Comparison of ENCODE assay signal across 1 cellular context in the genomic region with DNA sequence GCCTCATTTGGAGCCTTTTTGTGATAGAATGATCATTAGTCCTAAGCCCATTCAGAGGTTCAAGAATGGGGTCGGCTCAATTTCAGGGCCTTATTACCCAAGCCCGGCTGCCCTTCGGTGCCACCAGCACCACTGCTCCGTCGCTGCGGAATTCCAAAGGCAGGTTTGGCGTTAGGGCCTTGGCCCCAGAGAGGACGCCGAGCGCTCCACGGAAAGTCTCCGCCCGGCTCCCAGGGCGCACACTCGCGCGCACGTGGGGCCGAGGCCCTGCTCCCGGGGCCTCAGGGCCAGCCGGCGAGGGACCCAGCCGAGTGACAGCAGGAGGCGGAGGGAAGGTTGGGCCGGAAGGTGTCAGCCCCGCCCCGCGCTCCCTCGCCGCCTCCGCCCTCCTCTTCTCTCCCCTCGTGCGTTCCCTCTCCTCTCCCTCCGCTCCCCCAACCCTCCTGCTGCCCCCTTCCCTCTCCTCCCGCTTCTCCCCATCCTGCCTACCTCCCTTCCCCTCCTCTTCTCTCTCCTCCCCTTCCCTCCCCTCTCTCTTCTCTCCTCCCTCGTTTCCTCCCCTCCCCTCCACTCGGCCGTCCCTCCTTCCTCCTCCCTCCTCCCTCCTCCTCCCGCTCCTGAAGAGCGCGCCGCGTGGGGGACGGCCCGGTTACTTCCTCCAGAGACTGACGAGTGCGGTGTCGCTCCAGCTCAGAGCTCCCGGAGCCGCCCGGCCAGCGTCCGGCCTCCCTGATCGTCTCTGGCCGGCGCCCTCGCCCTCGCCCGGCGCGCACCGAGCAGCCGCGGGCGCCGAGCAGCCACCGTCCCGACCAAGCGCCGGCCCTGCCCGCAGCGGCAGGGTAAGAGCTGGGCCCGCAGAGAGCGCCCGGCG.
TF ChIP-seq lines count a peak whose summit lies in the region.

A gene (plus strand): TSS at position 648 of the 871 bp plus-strand sequence. CDS start 4,106 bp downstream, outside the sequence.

TF ChIP-seq in K562, 482 proteins besides CTCF, POLR2A, EP300 and RAD21 (continued from another document and continues in another):
- TF ChIP-seq, protein P1, sequence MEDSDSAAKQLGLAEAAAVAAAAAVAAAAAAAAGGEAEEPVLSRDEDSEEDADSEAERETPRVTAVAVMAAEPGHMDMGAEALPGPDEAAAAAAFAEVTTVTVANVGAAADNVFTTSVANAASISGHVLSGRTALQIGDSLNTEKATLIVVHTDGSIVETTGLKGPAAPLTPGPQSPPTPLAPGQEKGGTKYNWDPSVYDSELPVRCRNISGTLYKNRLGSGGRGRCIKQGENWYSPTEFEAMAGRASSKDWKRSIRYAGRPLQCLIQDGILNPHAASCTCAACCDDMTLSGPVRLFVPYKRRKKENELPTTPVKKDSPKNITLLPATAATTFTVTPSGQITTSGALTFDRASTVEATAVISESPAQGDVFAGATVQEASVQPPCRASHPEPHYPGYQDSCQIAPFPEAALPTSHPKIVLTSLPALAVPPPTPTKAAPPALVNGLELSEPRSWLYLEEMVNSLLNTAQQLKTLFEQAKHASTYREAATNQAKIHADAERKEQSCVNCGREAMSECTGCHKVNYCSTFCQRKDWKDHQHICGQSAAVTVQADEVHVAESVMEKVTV (CRISPR knock-in tag; IDR thresholded peaks at IDR 0.05): 0 out of 2 replicates have a peak, but pooled peaks have one; percentile 8
- TF ChIP-seq ERF (CRISPR knock-in tag; IDR thresholded peaks at IDR 0.05): peak; percentile 45; the same call in 1 of the 2 replicates
- TF ChIP-seq, protein P2, sequence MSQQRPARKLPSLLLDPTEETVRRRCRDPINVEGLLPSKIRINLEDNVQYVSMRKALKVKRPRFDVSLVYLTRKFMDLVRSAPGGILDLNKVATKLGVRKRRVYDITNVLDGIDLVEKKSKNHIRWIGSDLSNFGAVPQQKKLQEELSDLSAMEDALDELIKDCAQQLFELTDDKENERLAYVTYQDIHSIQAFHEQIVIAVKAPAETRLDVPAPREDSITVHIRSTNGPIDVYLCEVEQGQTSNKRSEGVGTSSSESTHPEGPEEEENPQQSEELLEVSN (IDR thresholded peaks at IDR 0.05; ENCODE audit: borderline replicate concordance in 1 of 2, extremely low read depth in 1 of 2, insufficient read depth in 1 of 2, insufficient read length in 1 of 2, low read depth in 1 of 2, low read length in 1 of 2, poor library complexity in 1 of 2, severe bottlenecking in 1 of 2): peak; percentile 97 to 98
- TF ChIP-seq HNRNPH1 (optimal IDR thresholded peaks at IDR 0.05; ENCODE audit: low read depth, low read length): no peak
- TF ChIP-seq MCM2 (IDR thresholded peaks at IDR 0.05; ENCODE audit: low read depth): no peak
- TF ChIP-seq, protein P3, sequence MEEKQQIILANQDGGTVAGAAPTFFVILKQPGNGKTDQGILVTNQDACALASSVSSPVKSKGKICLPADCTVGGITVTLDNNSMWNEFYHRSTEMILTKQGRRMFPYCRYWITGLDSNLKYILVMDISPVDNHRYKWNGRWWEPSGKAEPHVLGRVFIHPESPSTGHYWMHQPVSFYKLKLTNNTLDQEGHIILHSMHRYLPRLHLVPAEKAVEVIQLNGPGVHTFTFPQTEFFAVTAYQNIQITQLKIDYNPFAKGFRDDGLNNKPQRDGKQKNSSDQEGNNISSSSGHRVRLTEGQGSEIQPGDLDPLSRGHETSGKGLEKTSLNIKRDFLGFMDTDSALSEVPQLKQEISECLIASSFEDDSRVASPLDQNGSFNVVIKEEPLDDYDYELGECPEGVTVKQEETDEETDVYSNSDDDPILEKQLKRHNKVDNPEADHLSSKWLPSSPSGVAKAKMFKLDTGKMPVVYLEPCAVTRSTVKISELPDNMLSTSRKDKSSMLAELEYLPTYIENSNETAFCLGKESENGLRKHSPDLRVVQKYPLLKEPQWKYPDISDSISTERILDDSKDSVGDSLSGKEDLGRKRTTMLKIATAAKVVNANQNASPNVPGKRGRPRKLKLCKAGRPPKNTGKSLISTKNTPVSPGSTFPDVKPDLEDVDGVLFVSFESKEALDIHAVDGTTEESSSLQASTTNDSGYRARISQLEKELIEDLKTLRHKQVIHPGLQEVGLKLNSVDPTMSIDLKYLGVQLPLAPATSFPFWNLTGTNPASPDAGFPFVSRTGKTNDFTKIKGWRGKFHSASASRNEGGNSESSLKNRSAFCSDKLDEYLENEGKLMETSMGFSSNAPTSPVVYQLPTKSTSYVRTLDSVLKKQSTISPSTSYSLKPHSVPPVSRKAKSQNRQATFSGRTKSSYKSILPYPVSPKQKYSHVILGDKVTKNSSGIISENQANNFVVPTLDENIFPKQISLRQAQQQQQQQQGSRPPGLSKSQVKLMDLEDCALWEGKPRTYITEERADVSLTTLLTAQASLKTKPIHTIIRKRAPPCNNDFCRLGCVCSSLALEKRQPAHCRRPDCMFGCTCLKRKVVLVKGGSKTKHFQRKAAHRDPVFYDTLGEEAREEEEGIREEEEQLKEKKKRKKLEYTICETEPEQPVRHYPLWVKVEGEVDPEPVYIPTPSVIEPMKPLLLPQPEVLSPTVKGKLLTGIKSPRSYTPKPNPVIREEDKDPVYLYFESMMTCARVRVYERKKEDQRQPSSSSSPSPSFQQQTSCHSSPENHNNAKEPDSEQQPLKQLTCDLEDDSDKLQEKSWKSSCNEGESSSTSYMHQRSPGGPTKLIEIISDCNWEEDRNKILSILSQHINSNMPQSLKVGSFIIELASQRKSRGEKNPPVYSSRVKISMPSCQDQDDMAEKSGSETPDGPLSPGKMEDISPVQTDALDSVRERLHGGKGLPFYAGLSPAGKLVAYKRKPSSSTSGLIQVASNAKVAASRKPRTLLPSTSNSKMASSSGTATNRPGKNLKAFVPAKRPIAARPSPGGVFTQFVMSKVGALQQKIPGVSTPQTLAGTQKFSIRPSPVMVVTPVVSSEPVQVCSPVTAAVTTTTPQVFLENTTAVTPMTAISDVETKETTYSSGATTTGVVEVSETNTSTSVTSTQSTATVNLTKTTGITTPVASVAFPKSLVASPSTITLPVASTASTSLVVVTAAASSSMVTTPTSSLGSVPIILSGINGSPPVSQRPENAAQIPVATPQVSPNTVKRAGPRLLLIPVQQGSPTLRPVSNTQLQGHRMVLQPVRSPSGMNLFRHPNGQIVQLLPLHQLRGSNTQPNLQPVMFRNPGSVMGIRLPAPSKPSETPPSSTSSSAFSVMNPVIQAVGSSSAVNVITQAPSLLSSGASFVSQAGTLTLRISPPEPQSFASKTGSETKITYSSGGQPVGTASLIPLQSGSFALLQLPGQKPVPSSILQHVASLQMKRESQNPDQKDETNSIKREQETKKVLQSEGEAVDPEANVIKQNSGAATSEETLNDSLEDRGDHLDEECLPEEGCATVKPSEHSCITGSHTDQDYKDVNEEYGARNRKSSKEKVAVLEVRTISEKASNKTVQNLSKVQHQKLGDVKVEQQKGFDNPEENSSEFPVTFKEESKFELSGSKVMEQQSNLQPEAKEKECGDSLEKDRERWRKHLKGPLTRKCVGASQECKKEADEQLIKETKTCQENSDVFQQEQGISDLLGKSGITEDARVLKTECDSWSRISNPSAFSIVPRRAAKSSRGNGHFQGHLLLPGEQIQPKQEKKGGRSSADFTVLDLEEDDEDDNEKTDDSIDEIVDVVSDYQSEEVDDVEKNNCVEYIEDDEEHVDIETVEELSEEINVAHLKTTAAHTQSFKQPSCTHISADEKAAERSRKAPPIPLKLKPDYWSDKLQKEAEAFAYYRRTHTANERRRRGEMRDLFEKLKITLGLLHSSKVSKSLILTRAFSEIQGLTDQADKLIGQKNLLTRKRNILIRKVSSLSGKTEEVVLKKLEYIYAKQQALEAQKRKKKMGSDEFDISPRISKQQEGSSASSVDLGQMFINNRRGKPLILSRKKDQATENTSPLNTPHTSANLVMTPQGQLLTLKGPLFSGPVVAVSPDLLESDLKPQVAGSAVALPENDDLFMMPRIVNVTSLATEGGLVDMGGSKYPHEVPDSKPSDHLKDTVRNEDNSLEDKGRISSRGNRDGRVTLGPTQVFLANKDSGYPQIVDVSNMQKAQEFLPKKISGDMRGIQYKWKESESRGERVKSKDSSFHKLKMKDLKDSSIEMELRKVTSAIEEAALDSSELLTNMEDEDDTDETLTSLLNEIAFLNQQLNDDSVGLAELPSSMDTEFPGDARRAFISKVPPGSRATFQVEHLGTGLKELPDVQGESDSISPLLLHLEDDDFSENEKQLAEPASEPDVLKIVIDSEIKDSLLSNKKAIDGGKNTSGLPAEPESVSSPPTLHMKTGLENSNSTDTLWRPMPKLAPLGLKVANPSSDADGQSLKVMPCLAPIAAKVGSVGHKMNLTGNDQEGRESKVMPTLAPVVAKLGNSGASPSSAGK (IDR thresholded peaks at IDR 0.05): peak; percentile 98
- TF ChIP-seq TSC22D4 (tag; IDR thresholded peaks at IDR 0.05): no peak
- peak; percentile 6; the same call in 1 of the 2 replicates for TF ChIP-seq MTA3 (IDR thresholded peaks at IDR 0.05; ENCODE audit: borderline replicate concordance)
- no peak; a peak in 1 of 3 replicates for TF ChIP-seq CBX3 (IDR thresholded peaks at IDR 0.05; ENCODE audit: borderline replicate concordance in 1 of 2, low read length in 2 of 2)
- no peak for TF ChIP-seq SMAD1 (IDR thresholded peaks at IDR 0.05; ENCODE audit: low read depth, low read length, partially characterized antibody)
- TF ChIP-seq, protein P4, sequence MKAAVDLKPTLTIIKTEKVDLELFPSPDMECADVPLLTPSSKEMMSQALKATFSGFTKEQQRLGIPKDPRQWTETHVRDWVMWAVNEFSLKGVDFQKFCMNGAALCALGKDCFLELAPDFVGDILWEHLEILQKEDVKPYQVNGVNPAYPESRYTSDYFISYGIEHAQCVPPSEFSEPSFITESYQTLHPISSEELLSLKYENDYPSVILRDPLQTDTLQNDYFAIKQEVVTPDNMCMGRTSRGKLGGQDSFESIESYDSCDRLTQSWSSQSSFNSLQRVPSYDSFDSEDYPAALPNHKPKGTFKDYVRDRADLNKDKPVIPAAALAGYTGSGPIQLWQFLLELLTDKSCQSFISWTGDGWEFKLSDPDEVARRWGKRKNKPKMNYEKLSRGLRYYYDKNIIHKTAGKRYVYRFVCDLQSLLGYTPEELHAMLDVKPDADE (conservative IDR thresholded peaks at IDR 0.05; ENCODE audit: control insufficient read depth, low read depth, low read length): peak; percentile 75; the same call in 1 of the 2 replicates
- TF ChIP-seq MECOM (CRISPR knock-in tag; IDR thresholded peaks at IDR 0.05): no peak
- TF ChIP-seq, protein P5, sequence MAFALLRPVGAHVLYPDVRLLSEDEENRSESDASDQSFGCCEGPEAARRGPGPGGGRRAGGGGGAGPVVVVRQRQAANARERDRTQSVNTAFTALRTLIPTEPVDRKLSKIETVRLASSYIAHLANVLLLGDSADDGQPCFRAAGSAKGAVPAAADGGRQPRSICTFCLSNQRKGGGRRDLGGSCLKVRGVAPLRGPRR (CRISPR knock-in tag; IDR thresholded peaks at IDR 0.05): no peak
- peak; percentile 91 for TF ChIP-seq POLR2AphosphoS5 (IDR thresholded peaks at IDR 0.05; ENCODE audit: control insufficient read depth, insufficient read depth, low read depth, low read length)
- peak; percentile 48 for TF ChIP-seq CREM (IDR thresholded peaks at IDR 0.05; ENCODE audit: low read depth)
- TF ChIP-seq, protein P6, sequence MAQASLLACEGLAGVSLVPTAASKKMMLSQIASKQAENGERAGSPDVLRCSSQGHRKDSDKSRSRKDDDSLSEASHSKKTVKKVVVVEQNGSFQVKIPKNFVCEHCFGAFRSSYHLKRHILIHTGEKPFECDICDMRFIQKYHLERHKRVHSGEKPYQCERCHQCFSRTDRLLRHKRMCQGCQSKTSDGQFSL (CRISPR knock-in tag; IDR thresholded peaks at IDR 0.05): no peak
- TF ChIP-seq, protein P6 (tag; IDR thresholded peaks at IDR 0.05): no peak
- no peak for TF ChIP-seq NFE2L1 (tag; IDR thresholded peaks at IDR 0.05; ENCODE audit: borderline replicate concordance, low read depth)
- peak; percentile 64 for TF ChIP-seq LCOR (CRISPR knock-in tag; IDR thresholded peaks at IDR 0.05)
- peak; percentile 65; the same call in 1 of the 2 replicates for TF ChIP-seq PHF8 (IDR thresholded peaks at IDR 0.05; ENCODE audit: borderline replicate concordance, low read length)
- no peak; the same call in 1 of the 2 replicates for TF ChIP-seq GATAD2A (IDR thresholded peaks at IDR 0.05)
- TF ChIP-seq HDGF (IDR thresholded peaks at IDR 0.05): peak; percentile 98
- TF ChIP-seq CHCHD3 (CRISPR knock-in tag; IDR thresholded peaks at IDR 0.05): no peak
- TF ChIP-seq POLR2H (tag; IDR thresholded peaks at IDR 0.05; ENCODE audit: low read depth): no peak
- 0 out of 2 replicates have a peak, but pooled peaks have one; percentile 12 for TF ChIP-seq MBD2 (IDR thresholded peaks at IDR 0.05; ENCODE audit: borderline replicate concordance, low read depth)
- 0 out of 4 replicates have a peak, but pooled peaks of 1 of the 2 experiments have one; percentile 46 for TF ChIP-seq KDM4B (IDR thresholded peaks at IDR 0.05; ENCODE audit: borderline replicate concordance in 2 of 2, low read depth in 1 of 2)
- TF ChIP-seq, protein P7, sequence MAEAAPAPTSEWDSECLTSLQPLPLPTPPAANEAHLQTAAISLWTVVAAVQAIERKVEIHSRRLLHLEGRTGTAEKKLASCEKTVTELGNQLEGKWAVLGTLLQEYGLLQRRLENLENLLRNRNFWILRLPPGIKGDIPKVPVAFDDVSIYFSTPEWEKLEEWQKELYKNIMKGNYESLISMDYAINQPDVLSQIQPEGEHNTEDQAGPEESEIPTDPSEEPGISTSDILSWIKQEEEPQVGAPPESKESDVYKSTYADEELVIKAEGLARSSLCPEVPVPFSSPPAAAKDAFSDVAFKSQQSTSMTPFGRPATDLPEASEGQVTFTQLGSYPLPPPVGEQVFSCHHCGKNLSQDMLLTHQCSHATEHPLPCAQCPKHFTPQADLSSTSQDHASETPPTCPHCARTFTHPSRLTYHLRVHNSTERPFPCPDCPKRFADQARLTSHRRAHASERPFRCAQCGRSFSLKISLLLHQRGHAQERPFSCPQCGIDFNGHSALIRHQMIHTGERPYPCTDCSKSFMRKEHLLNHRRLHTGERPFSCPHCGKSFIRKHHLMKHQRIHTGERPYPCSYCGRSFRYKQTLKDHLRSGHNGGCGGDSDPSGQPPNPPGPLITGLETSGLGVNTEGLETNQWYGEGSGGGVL (CRISPR knock-in tag; IDR thresholded peaks at IDR 0.05): no peak
- no peak for TF ChIP-seq ZNF212 (CRISPR knock-in tag; IDR thresholded peaks at IDR 0.05)
- no peak for TF ChIP-seq ZNF583 (CRISPR knock-in tag; IDR thresholded peaks at IDR 0.05)
- TF ChIP-seq SAP30 (IDR thresholded peaks at IDR 0.05; ENCODE audit: borderline replicate concordance, insufficient read depth, low read depth, low read length, poor library complexity, severe bottlenecking): peak; percentile 86
- TF ChIP-seq TOE1 (IDR thresholded peaks at IDR 0.05; ENCODE audit: borderline replicate concordance): peak; percentile 90
- no peak for TF ChIP-seq TOE1 (CRISPR knock-in tag; IDR thresholded peaks at IDR 0.05; ENCODE audit: borderline replicate concordance, low read depth)
- TF ChIP-seq ETV6 (IDR thresholded peaks at IDR 0.05; ENCODE audit: borderline replicate concordance in 1 of 2, low read depth in 2 of 2, low read length in 1 of 2): peak in 1 of 2 experiments; percentile 58; a peak in 1 of 4 replicates
- TF ChIP-seq ETV6 (CRISPR knock-in tag; IDR thresholded peaks at IDR 0.05; ENCODE audit: borderline replicate concordance): no peak
- no peak for TF ChIP-seq MYBL2 (IDR thresholded peaks at IDR 0.05; ENCODE audit: low read depth)
- TF ChIP-seq MYBL2 (CRISPR knock-in tag; IDR thresholded peaks at IDR 0.05; ENCODE audit: borderline replicate concordance): no peak
